In genomic region chr22:22297159-22297789, GRCh38 we compare ENCODE assay signal across 10 cellular contexts. TPM values are rescaled to one million over a fixed set of nuclear protein-coding genes. Genes with fewer than 3 reads are reported as not detected.
DNase-seq lines count a peak whose midpoint lies in the region; ATAC-seq, FAIRE-seq and TF ChIP-seq lines count a peak whose summit lies in the region.
"Not testable (repeated sequence)": the region's sequence is repeated elsewhere in the genome, so short reads cannot be mapped to it uniquely, and the experiment has no call there.
"Had no signal": no experiment of that assay in that cellular context is flagged by ENCODE, and none has a peak within 500 bp of the region (broad histone marks: within the 10 kb centered on the region; RNA-seq: fewer than 3 reads in every experiment).

No MANE protein-coding gene starts in this region.

- H2BK15ac ChIP-seq in mesendoderm (replicated peaks; ENCODE audit: low read depth), result not testable (repeated sequence)

- POLR2A ChIA-PET in AG04450 (lab: Yijun Ruan, JAX), result not testable (repeated sequence)
- POLR2A ChIA-PET in activated B cell treated with CpG ODN at 0.5 μM for 24 hours (lab: Charles Lee), result interaction anchor here (0.9 kb wide), 1 partner anchor 102 kb away, joined by 3 read pairs; no protein-coding TSS in a partner anchor

- not testable (repeated sequence) for H3K18ac ChIP-seq in mesendoderm (ENCODE audit: low read length)

- H2BK5ac ChIP-seq in mesendoderm (ENCODE audit: low read length), result not testable (repeated sequence)

- H3K36me3 Mint-ChIP-seq in activated B cell treated with CpG ODN at 0.5 μM for 24 hours (ENCODE audit: low read depth), result peaks cover 15% of the 10 kb centered on the region

- H2BK120ac ChIP-seq in mesendoderm (ENCODE audit: low read depth, low read length), result not testable (repeated sequence)

- ATAC-seq in activated B cell treated with CpG ODN at 0.5 μM for 24 hours (ENCODE audit: low read depth); Right ventricle myocardium superior (ENCODE audit: poor library complexity): not testable (repeated sequence)

- FAIRE-seq in bronchial epithelial cell (lab: Jason Lieb, UNC), result not testable (repeated sequence)

- not testable (repeated sequence) for H3K4ac ChIP-seq in mesendoderm (ENCODE audit: low read depth, low read length)

- H3K4me3 ChIP-seq in AG04450 (ENCODE audit: low read depth, low read length) (peak overlapping the region; percentile 72), GM12864 (ENCODE audit: low read depth, low read length) (peak overlapping the region; percentile 76), bronchial epithelial cell (ENCODE audit: low read depth, low read length) (peak overlapping the region; percentile 65), skeletal muscle satellite cell (ENCODE audit: low read length) (peak overlapping the region; percentile 93)
- not testable (repeated sequence) for H3K4me3 ChIP-seq in mesendoderm (ENCODE audit: low read length)

- not testable (repeated sequence) for TF ChIP-seq CTCF in AG04450 (IDR thresholded peaks at IDR 0.05; ENCODE audit: low read depth, low read length); GM12864 (IDR thresholded peaks at IDR 0.05; ENCODE audit: low read depth, low read length, missing control alignments); activated B cell treated with CpG ODN at 0.5 μM for 24 hours (IDR thresholded peaks at IDR 0.05); bronchial epithelial cell (IDR thresholded peaks at IDR 0.05; ENCODE audit: insufficient read depth, low read length, severe bottlenecking)

- H3K4me1 Mint-ChIP-seq in activated B cell treated with CpG ODN at 0.5 μM for 24 hours, result peaks cover 36% of the 10 kb centered on the region

- intact Hi-C loops in activated B cell treated with CpG ODN at 0.5 μM for 24 hours (cut with micrococcal nuclease), result loop anchor here (5.0 kb wide), 1 partner anchor 315 kb away; the partner anchor contains the start of gene TOP3B
- intact Hi-C loops in Right ventricle myocardium superior (cut with DNase I), result not testable (repeated sequence)

- peak overlapping the region; percentile 91 for H3K4me3 Mint-ChIP-seq in activated B cell treated with CpG ODN at 0.5 μM for 24 hours

- not testable (repeated sequence) for H3K4me1 ChIP-seq in mesendoderm (ENCODE audit: control insufficient read depth, low read depth, low read length); skeletal muscle satellite cell (ENCODE audit: control insufficient read depth, insufficient read depth, low read length)

- not testable (repeated sequence) for H4K5ac ChIP-seq in mesendoderm (ENCODE audit: low read length)

- H3K9ac ChIP-seq in mesendoderm (ENCODE audit: low read length), result peak overlapping the region; percentile 63
- H3K9ac ChIP-seq in skeletal muscle satellite cell (ENCODE audit: low read depth, low read length), result peak overlapping the region; percentile 91

- H3K27me3 Mint-ChIP-seq in activated B cell treated with CpG ODN at 0.5 μM for 24 hours, result not testable (repeated sequence)

- H2AK5ac ChIP-seq in mesendoderm (ENCODE audit: low read length), result not testable (repeated sequence)

- H3K9me3 ChIP-seq in AG04450 (ENCODE audit: control insufficient read depth, insufficient read depth, low read length); skeletal muscle satellite cell (replicated peaks; ENCODE audit: low read length): not testable (repeated sequence)

- H4K8ac ChIP-seq in mesendoderm (ENCODE audit: low read depth, low read length), result not testable (repeated sequence)

- H3K79me2 ChIP-seq in mesendoderm (ENCODE audit: control insufficient read depth, insufficient read depth, low read length), result not testable (repeated sequence)

- peak overlapping the region; percentile 86 for H3K27ac Mint-ChIP-seq in activated B cell treated with CpG ODN at 0.5 μM for 24 hours

- not testable (repeated sequence) for DNase-seq in AG04450 (ENCODE audit: low read depth, low spot score); GM12864 (ENCODE audit: low read depth); activated B cell treated with CpG ODN at 0.5 μM for 24 hours; bronchial epithelial cell (ENCODE audit: low read depth)
- DNase-seq in NCI-H69 (lab: John Stamatoyannopoulos, UW), result peak; percentile 57
- DNase-seq in Right ventricle myocardium superior, result peak; percentile 51
- DNase-seq in mesendoderm, result peak; percentile 23

- not testable (repeated sequence) for H3K9me3 Mint-ChIP-seq in activated B cell treated with CpG ODN at 0.5 μM for 24 hours

- H3K79me1 ChIP-seq in mesendoderm (ENCODE audit: low read length), result not testable (repeated sequence)

- no CpG with 5 or more reads among the region's 28 CpGs for WGBS in mesendoderm (ENCODE audit: extremely low coverage, insufficient coverage, low lambda C conversion rate)

- not testable (repeated sequence) for H3K36me3 ChIP-seq in bronchial epithelial cell (ENCODE audit: control insufficient read depth, insufficient read depth, low read length); mesendoderm (ENCODE audit: control insufficient read depth, insufficient read depth, low read length); skeletal muscle satellite cell (ENCODE audit: insufficient read depth, low read length)

- H3K23ac ChIP-seq in mesendoderm (ENCODE audit: low read length), result not testable (repeated sequence)

- not testable (repeated sequence) for H3K27me3 ChIP-seq in AG04450 (ENCODE audit: control insufficient read depth, insufficient read depth, low read length); bronchial epithelial cell (ENCODE audit: control insufficient read depth, insufficient read depth, low read length); mesendoderm (ENCODE audit: insufficient read depth, low read length, poor library complexity); skeletal muscle satellite cell (ENCODE audit: control insufficient read depth, insufficient read depth, low read length)

- CTCF ChIA-PET in AG04450 (lab: Charles Lee), result interaction anchor here (0.6 kb wide), 1 partner anchor 325 kb away, joined by 3 read pairs; no protein-coding TSS in a partner anchor
- CTCF ChIA-PET in activated B cell treated with CpG ODN at 0.5 μM for 24 hours (lab: Charles Lee), result not testable (repeated sequence)

- not testable (repeated sequence) for H3K27ac ChIP-seq in AG04450 (ENCODE audit: low read depth, low read length); mesendoderm (ENCODE audit: low read depth, low read length)

- H3K4me2 ChIP-seq in mesendoderm (ENCODE audit: low read length), result not testable (repeated sequence)
- H3K4me2 ChIP-seq in skeletal muscle satellite cell (ENCODE audit: low read length), result peak overlapping the region; percentile 82

- peak overlapping the region; percentile 78 for H3K56ac ChIP-seq in mesendoderm (ENCODE audit: low read length)

RNA-seq across cellular contexts. Expression of gene VPREB1, which starts 52.7 kb away (rescaled TPM):
- not detected in 2 replicates for polyA plus RNA-seq in AG04450 (2011; rRNA removed)
- polyA minus RNA-seq in AG04450 (2011; rRNA and poly(A)+ RNA removed), result not detected in 2 replicates
- total RNA-seq in activated B cell treated with CpG ODN at 0.5 μM for 24 hours (not detected in 2 replicates), bronchial epithelial cell (not detected in 2 replicates), Right ventricle myocardium superior (not detected)
- polyA plus RNA-seq in mesendoderm (2013, experiment 1 of 2), result not detected
- polyA plus RNA-seq in mesendoderm (2013, experiment 2 of 2), result not detected
- not detected in 2 replicates for total RNA-seq in skeletal muscle satellite cell (2012; rRNA removed)
- total RNA-seq: glomerular endothelial cell; T-helper 2 cell treated with Interferon-gamma antibody and Interleukin-4, amounts not matched to agents 100 ng/mL and 5 ng/mL, for 36 hours had no signal
